In the genomic region with DNA sequence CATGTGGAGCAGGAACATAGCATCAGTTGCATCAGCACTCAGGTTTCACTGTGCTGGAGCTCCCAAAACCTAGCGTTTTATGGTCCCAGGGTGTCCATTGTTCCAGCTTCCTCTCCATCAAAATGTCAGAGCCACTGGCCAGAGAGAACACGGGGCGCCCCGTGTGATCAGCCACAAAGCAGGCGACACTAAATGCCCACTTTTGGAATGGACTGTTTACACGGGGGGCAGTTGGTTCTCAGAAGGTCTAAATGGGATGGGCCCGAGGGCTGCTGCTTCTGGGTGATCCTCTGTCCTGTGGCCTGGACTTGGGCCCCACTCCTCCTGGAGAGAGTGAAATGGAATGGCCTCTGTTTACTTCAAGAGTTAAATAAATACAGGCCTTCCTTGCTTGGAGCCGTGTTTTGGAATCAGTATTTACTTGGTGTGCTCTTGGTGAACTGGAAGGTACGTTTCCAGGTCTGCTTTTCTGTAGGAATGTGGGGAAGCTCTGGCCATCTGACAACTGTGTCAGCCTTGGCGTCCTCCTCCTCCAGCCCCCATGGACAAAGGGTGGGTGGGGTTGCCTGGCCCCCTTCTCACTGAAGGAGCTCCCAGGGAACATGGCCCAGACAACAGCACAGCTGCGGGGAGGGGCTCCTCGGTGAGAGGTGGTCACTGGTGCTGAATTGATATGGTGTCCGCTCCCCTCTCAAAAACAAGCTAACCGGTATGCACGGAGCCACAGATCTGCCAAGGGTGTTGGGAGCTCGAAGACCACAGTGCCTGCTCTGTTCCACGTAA, we compare ENCODE assay signal across 2 cellular contexts.
A peak's percentile ranks its signal among the peaks of the same experiment; 100 is the strongest.
TF ChIP-seq lines count a peak whose summit lies in the region.

No MANE protein-coding gene starts in this region.

TF ChIP-seq in HEK293, 187 proteins besides CTCF, POLR2A, EP300 and RAD21 (continued from another document):
- TF ChIP-seq, protein P1, sequence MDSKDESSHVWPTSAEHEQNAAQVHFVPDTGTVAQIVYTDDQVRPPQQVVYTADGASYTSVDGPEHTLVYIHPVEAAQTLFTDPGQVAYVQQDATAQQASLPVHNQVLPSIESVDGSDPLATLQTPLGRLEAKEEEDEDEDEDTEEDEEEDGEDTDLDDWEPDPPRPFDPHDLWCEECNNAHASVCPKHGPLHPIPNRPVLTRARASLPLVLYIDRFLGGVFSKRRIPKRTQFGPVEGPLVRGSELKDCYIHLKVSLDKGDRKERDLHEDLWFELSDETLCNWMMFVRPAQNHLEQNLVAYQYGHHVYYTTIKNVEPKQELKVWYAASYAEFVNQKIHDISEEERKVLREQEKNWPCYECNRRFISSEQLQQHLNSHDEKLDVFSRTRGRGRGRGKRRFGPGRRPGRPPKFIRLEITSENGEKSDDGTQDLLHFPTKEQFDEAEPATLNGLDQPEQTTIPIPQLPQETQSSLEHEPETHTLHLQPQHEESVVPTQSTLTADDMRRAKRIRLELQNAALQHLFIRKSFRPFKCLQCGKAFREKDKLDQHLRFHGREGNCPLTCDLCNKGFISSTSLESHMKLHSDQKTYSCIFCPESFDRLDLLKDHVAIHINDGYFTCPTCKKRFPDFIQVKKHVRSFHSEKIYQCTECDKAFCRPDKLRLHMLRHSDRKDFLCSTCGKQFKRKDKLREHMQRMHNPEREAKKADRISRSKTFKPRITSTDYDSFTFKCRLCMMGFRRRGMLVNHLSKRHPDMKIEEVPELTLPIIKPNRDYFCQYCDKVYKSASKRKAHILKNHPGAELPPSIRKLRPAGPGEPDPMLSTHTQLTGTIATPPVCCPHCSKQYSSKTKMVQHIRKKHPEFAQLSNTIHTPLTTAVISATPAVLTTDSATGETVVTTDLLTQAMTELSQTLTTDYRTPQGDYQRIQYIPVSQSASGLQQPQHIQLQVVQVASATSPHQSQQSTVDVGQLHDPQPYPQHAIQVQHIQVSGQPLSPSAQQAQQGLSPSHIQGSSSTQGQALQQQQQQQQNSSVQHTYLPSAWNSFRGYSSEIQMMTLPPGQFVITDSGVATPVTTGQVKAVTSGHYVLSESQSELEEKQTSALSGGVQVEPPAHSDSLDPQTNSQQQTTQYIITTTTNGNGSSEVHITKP (tag by site-specific recombination; IDR thresholded peaks at IDR 0.05) = peak; percentile 89

TF ChIP-seq in SK-N-SH, 30 proteins besides CTCF, POLR2A, EP300 and RAD21 (continued from another document):
- TF ChIP-seq, protein P2, sequence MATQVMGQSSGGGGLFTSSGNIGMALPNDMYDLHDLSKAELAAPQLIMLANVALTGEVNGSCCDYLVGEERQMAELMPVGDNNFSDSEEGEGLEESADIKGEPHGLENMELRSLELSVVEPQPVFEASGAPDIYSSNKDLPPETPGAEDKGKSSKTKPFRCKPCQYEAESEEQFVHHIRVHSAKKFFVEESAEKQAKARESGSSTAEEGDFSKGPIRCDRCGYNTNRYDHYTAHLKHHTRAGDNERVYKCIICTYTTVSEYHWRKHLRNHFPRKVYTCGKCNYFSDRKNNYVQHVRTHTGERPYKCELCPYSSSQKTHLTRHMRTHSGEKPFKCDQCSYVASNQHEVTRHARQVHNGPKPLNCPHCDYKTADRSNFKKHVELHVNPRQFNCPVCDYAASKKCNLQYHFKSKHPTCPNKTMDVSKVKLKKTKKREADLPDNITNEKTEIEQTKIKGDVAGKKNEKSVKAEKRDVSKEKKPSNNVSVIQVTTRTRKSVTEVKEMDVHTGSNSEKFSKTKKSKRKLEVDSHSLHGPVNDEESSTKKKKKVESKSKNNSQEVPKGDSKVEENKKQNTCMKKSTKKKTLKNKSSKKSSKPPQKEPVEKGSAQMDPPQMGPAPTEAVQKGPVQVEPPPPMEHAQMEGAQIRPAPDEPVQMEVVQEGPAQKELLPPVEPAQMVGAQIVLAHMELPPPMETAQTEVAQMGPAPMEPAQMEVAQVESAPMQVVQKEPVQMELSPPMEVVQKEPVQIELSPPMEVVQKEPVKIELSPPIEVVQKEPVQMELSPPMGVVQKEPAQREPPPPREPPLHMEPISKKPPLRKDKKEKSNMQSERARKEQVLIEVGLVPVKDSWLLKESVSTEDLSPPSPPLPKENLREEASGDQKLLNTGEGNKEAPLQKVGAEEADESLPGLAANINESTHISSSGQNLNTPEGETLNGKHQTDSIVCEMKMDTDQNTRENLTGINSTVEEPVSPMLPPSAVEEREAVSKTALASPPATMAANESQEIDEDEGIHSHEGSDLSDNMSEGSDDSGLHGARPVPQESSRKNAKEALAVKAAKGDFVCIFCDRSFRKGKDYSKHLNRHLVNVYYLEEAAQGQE (IDR thresholded peaks at IDR 0.05; ENCODE audit: low read depth, low read length) = no peak
- no peak for TF ChIP-seq NRF1 (IDR thresholded peaks at IDR 0.05; ENCODE audit: low read depth, low read length)
- TF ChIP-seq POLR2AphosphoS5 (IDR thresholded peaks at IDR 0.05; ENCODE audit: low read depth, low read length) = no peak
- no peak for TF ChIP-seq TCF12 (IDR thresholded peaks at IDR 0.05)
- no peak for TF ChIP-seq SMC3 (IDR thresholded peaks at IDR 0.05; ENCODE audit: low read depth, low read length)
- TF ChIP-seq NFIC (IDR thresholded peaks at IDR 0.05; ENCODE audit: borderline replicate concordance) = no peak
- no peak for TF ChIP-seq FOSL2 (IDR thresholded peaks at IDR 0.05; ENCODE audit: borderline replicate concordance, low read depth)
- no peak for TF ChIP-seq CHD2 (IDR thresholded peaks at IDR 0.05; ENCODE audit: low read length, partially characterized antibody)
- no peak for TF ChIP-seq FOXJ3 (CRISPR knock-in tag; IDR thresholded peaks at IDR 0.05)
- TF ChIP-seq RFX5 (IDR thresholded peaks at IDR 0.05; ENCODE audit: low read length) = no peak
- TF ChIP-seq TAF1 (IDR thresholded peaks at IDR 0.05; ENCODE audit: borderline replicate concordance, low read depth, low read length) = no peak
